Comparison of ENCODE assay signal across 1 cellular context in genomic region chr21:17045214-17045835, GRCh38.
TF ChIP-seq lines count a peak whose summit lies in the region.

No MANE protein-coding gene starts in this region.

TF ChIP-seq in HepG2, 621 proteins besides CTCF, POLR2A, EP300 and RAD21 (continued from another document):
- TF ChIP-seq ZNF142 (CRISPR knock-in tag; IDR thresholded peaks at IDR 0.05), result no peak
- TF ChIP-seq, protein P1, sequence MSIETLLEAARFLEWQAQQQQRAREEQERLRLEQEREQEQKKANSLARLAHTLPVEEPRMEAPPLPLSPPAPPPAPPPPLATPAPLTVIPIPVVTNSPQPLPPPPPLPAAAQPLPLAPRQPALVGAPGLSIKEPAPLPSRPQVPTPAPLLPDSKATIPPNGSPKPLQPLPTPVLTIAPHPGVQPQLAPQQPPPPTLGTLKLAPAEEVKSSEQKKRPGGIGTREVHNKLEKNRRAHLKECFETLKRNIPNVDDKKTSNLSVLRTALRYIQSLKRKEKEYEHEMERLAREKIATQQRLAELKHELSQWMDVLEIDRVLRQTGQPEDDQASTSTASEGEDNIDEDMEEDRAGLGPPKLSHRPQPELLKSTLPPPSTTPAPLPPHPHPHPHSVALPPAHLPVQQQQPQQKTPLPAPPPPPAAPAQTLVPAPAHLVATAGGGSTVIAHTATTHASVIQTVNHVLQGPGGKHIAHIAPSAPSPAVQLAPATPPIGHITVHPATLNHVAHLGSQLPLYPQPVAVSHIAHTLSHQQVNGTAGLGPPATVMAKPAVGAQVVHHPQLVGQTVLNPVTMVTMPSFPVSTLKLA (IDR thresholded peaks at IDR 0.05), result no peak
- TF ChIP-seq ZNF720 (CRISPR knock-in tag; IDR thresholded peaks at IDR 0.05), result no peak
- TF ChIP-seq ZNF616 (CRISPR knock-in tag; IDR thresholded peaks at IDR 0.05; ENCODE audit: low read depth), result no peak
- TF ChIP-seq ZNF788 (CRISPR knock-in tag; IDR thresholded peaks at IDR 0.05; ENCODE audit: borderline replicate concordance), result no peak
